9 cellular contexts compared by ENCODE assay signal in genomic region chr10:34377833-34378232, GRCh38.
"Had no signal": no experiment of that assay in that cellular context is flagged by ENCODE, and none has a peak within 500 bp of the region (broad histone marks: within the 10 kb centered on the region; RNA-seq: fewer than 3 reads in every experiment).

No MANE protein-coding gene starts in this region.

- H3K27ac ChIP-seq: GM23248, HL-60, KMS-11 had no signal

- FAIRE-seq: HepG2 had no signal

- H3K4me3 ChIP-seq: GM23248, HAP-1 had no signal

- H3K9ac ChIP-seq: GM23248, KMS-11 had no signal

- ATAC-seq: HCT116, HepG2 had no signal

- H3K36me3 Mint-ChIP-seq: IgD-negative memory B cell had no signal

- DNase-seq: GM23248, HFFc6, KBM-7 had no signal

- H3K4me1 Mint-ChIP-seq: IgD-negative memory B cell had no signal

- H3K27me3 Mint-ChIP-seq: IgD-negative memory B cell had no signal

- H3K27ac Mint-ChIP-seq: HFFc6, IgD-negative memory B cell had no signal

- H3K9me3 Mint-ChIP-seq: HFFc6 had no signal

- H3K9me3 ChIP-seq: HAP-1 had no signal

- H3K4me3 Mint-ChIP-seq: HFFc6, IgD-negative memory B cell had no signal

- H3K4me2 ChIP-seq: KMS-11 had no signal
